ENCODE assay signal across 13 cellular contexts in genomic region chr5:98816574-98817222, GRCh38. TPM values are rescaled to one million over a fixed set of nuclear protein-coding genes. Genes with fewer than 3 reads are reported as not detected.
DNase-seq lines count a peak whose midpoint lies in the region; ATAC-seq and TF ChIP-seq lines count a peak whose summit lies in the region.
"Had no signal": no experiment of that assay in that cellular context is flagged by ENCODE, and none has a peak within 500 bp of the region (broad histone marks: within the 10 kb centered on the region; RNA-seq: fewer than 3 reads in every experiment).

No MANE protein-coding gene starts in this region.

- no peak for ATAC-seq in HG03139 (IDR thresholded peaks at IDR 0.05; ENCODE audit: unreplicated experiment)
- ATAC-seq: activated T-cell treated with anti-CD3 and anti-CD28 coated beads, Interleukin-2, amount 50 U/mL, for 72 hours had no signal

- no peak for TF ChIP-seq CTCF in CD14-positive monocyte (IDR thresholded peaks at IDR 0.05)

- DNase-seq in H4 (ENCODE audit: low spot score) (peak; percentile 45), NCI-H446 treated with DMSO at 0.1 percent for 48 hours (lab: John Stamatoyannopoulos, UW) (peak; percentile 1), astrocyte of the hippocampus (ENCODE audit: low read depth, low spot score) (peak; percentile 15), mucosa of gallbladder (ENCODE audit: low spot score) (peak; percentile 65), pons (ENCODE audit: low spot score) (no peak), CD14-positive monocyte (ENCODE audit: low spot score) (no peak)
- DNase-seq: activated CD4-positive, alpha-beta memory T cell treated with anti-CD3 and anti-CD28 coated beads, Interleukin-2, amount 10 ng/mL, durations not matched to agents 7 days and 5 days; activated T-cell treated with anti-CD3 and anti-CD28 coated beads, Interleukin-2, amount 50 U/mL, for 72 hours; EL; head of caudate nucleus; NCI-H1436 treated with DMSO at 0.1 percent for 48 hours; stimulated activated naive CD4-positive, alpha-beta T cell treated with Interleukin-2 at 50 U/mL for 16 hours had no signal

- intact Hi-C loops in CD14-positive monocyte (cut with micrococcal nuclease), result no loop called here

- H3K27me3 Mint-ChIP-seq in CD14-positive monocyte (ENCODE audit: low read depth in 3 of 3), result peaks cover 2 to 8% (median 7%) of the 10 kb centered on the region in 3 donors
- H3K27me3 Mint-ChIP-seq: activated CD4-positive, alpha-beta memory T cell treated with anti-CD3 and anti-CD28 coated beads, Interleukin-2, amount 10 ng/mL, durations not matched to agents 7 days and 5 days had no signal

- H3K4me1 Mint-ChIP-seq in CD14-positive monocyte, result no peaks in the 10 kb centered on the region

- no peak overlapping the region for H3K4me3 Mint-ChIP-seq in CD14-positive monocyte
- H3K4me3 Mint-ChIP-seq: activated CD4-positive, alpha-beta memory T cell treated with anti-CD3 and anti-CD28 coated beads, Interleukin-2, amount 10 ng/mL, durations not matched to agents 7 days and 5 days; activated T-cell treated with anti-CD3 and anti-CD28 coated beads, Interleukin-2, amount 50 U/mL, for 72 hours had no signal

- no peaks in the 10 kb centered on the region for H3K36me3 Mint-ChIP-seq in CD14-positive monocyte

- H3K27ac Mint-ChIP-seq in CD14-positive monocyte, result no peak overlapping the region
- H3K27ac Mint-ChIP-seq: activated CD4-positive, alpha-beta memory T cell treated with anti-CD3 and anti-CD28 coated beads, Interleukin-2, amount 10 ng/mL, durations not matched to agents 7 days and 5 days; activated T-cell treated with anti-CD3 and anti-CD28 coated beads, Interleukin-2, amount 50 U/mL, for 72 hours had no signal

- H3K9me3 Mint-ChIP-seq in CD14-positive monocyte, result peaks cover 2 to 14% (median 7%) of the 10 kb centered on the region in 7 donors

RNA-seq across cellular contexts. Expression of gene RGMB, which starts 43.2 kb away (rescaled TPM):
- 9.2 and 14.3 TPM in 2 replicates for total RNA-seq in H4 (2014; rRNA removed; shearing (Covaris generic))
- 15.0 TPM for total RNA-seq in mucosa of gallbladder
- polyA plus RNA-seq in CD14-positive monocyte, result under 1 TPM in 1 of 2 donors, not detected in 1; 0.12 TPM

Comparison
In these comparisons a context has a peak if more than half of its experiments do, and no peak if none do; other contexts are left out.
1. DNase-seq: peak in H4 (single experiment), NCI-H446 treated with DMSO at 0.1 percent for 48 hours (single experiment), astrocyte of the hippocampus (single experiment) and mucosa of gallbladder (single experiment); none in pons (single experiment) and CD14-positive monocyte (single experiment).